14 cellular contexts compared by ENCODE assay signal in the genomic region with DNA sequence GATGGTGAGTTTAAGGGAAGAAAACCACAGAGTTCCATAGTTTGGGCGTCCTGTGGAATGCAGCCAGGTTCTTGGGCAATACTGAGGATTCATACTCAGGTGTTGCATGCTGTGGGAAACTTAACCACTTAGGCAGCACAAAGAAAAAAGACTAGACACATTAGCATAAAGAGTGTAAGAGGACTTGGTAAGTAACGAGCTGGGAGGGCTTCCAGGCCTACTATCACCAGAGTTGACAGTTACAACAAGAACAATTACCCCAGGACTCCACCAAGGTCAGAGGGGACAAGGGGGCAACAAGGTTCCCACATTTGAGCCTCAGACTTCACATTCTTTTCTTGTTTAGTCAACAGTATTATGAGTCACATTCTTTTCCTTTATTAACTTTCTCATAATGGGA. TPM values are rescaled to one million over a fixed set of nuclear protein-coding genes. Genes with fewer than 3 reads are reported as not detected.
DNase-seq lines count a peak whose midpoint lies in the region; ATAC-seq and TF ChIP-seq lines count a peak whose summit lies in the region.
"Had no signal": no experiment of that assay in that cellular context is flagged by ENCODE, and none has a peak within 500 bp of the region (broad histone marks: within the 10 kb centered on the region; RNA-seq: fewer than 3 reads in every experiment).

No MANE protein-coding gene starts in this region.

- no peaks in the 10 kb centered on the region for H3K9me3 ChIP-seq in smooth muscle cell (replicated peaks; ENCODE audit: low read depth)
- H3K9me3 ChIP-seq: body of pancreas had no signal

- H4K20me1 ChIP-seq in smooth muscle cell (ENCODE audit: low read depth): no peaks in the 10 kb centered on the region

- no peak overlapping the region for H2AFZ ChIP-seq in smooth muscle cell (ENCODE audit: low read depth)

- no peaks in the 10 kb centered on the region for H3K27me3 ChIP-seq in smooth muscle cell (ENCODE audit: low read depth)
- H3K27me3 ChIP-seq: body of pancreas had no signal

- no peaks in the 10 kb centered on the region for H3K36me3 ChIP-seq in smooth muscle cell (ENCODE audit: low read depth)

- no peak for TF ChIP-seq CTCF in foreskin fibroblast (IDR thresholded peaks at IDR 0.05; ENCODE audit: low read depth, low read length)
- no peak for TF ChIP-seq CTCF in smooth muscle cell (IDR thresholded peaks at IDR 0.05; ENCODE audit: borderline replicate concordance, insufficient read depth, poor library complexity, severe bottlenecking)

- 69% methylated on average over 2 of the region's 2 CpGs for WGBS in smooth muscle cell (ENCODE audit: low lambda C conversion rate)

- no peak for ATAC-seq in GM21786 (IDR thresholded peaks at IDR 0.05; ENCODE audit: unreplicated experiment)
- ATAC-seq: activated CD8-positive, alpha-beta T cell treated with anti-CD3 and anti-CD28 coated beads for 36 hours; body of pancreas; left lobe of liver; right cardiac atrium had no signal

- no peaks in the 10 kb centered on the region for H3F3A ChIP-seq in smooth muscle cell (ENCODE audit: low read depth)

- H3K4me2 ChIP-seq in smooth muscle cell: no peak overlapping the region

- H3K9ac ChIP-seq in smooth muscle cell (ENCODE audit: low read depth): no peak overlapping the region

- no peak overlapping the region for H3K4me3 ChIP-seq in foreskin fibroblast (ENCODE audit: low read depth in 1 of 2, low read length in 2 of 2)
- H3K4me3 ChIP-seq in smooth muscle cell: no peak overlapping the region
- H3K4me3 ChIP-seq: body of pancreas had no signal

- H3K4me1 ChIP-seq in smooth muscle cell (ENCODE audit: low read depth): no peaks in the 10 kb centered on the region
- H3K4me1 ChIP-seq: body of pancreas had no signal

- peak overlapping the region; percentile 33 for H3K27ac ChIP-seq in smooth muscle cell (ENCODE audit: low read depth)
- H3K27ac ChIP-seq: body of pancreas had no signal

- H3K79me2 ChIP-seq in smooth muscle cell (ENCODE audit: low read depth): no peaks in the 10 kb centered on the region

- DNase-seq in HT1080 (ENCODE audit: low read depth) (peak; percentile 78), astrocyte of the hippocampus (ENCODE audit: low read depth, low spot score) (peak; percentile 60), foreskin fibroblast (peak; percentile 65 to 79), smooth muscle cell (lab: John Stamatoyannopoulos, UW; ENCODE audit: unreplicated experiment) (no peak), NCI-H2227 (lab: John Stamatoyannopoulos, UW; ENCODE audit: unreplicated experiment) (no peak), ureter (ENCODE audit: low spot score) (no peak)
- DNase-seq: activated CD8-positive, alpha-beta T cell treated with anti-CD3 and anti-CD28 coated beads for 36 hours; body of pancreas; effector memory CD4-positive, alpha-beta T cell; GDM1; right cardiac atrium; stimulated activated CD4-positive, alpha-beta T cell treated with anti-CD3 and anti-CD28 coated beads, Interleukin-4, amount 100 ng/mL, for 1 hour had no signal

RNA-seq across cellular contexts. Expression of a gene that starts 33.2 kb away (rescaled TPM):
- total RNA-seq in HT1080 (2014; rRNA removed; shearing (Covaris generic)): 5.6 and 8.4 TPM in 2 replicates
- 5.9 and 7.1 TPM in 2 replicates for polyA plus RNA-seq in HT1080 (2015; cell fraction: cytosol; rRNA removed)
- polyA plus RNA-seq in HT1080 (2015; cell fraction: nucleus; rRNA removed): 4.0 and 4.7 TPM in 2 replicates
- total RNA-seq in smooth muscle cell (311 and 363 TPM in 2 replicates), ureter (56.0 TPM)
- 42.5 and 48.5 TPM in 2 replicates for polyA plus RNA-seq in smooth muscle cell

Comparison
In these comparisons a context has a peak if more than half of its experiments do, and no peak if none do; other contexts are left out.
1. DNase-seq: peak in HT1080 (single experiment), astrocyte of the hippocampus (single experiment) and foreskin fibroblast (2 of 2); none in smooth muscle cell (single experiment), NCI-H2227 (single experiment) and ureter (single experiment).